14 cellular contexts compared by ENCODE assay signal in genomic region chr4:90027565-90027964, GRCh38.
DNase-seq lines count a peak whose midpoint lies in the region; ATAC-seq, FAIRE-seq and TF ChIP-seq lines count a peak whose summit lies in the region.
"Had no signal": no experiment of that assay in that cellular context is flagged by ENCODE, and none has a peak within 500 bp of the region (broad histone marks: within the 10 kb centered on the region; RNA-seq: fewer than 3 reads in every experiment).

No MANE protein-coding gene starts in this region.

- ATAC-seq in GM19438 (IDR thresholded peaks at IDR 0.05; ENCODE audit: low read depth, unreplicated experiment) (peak; percentile 79), HG02884 (IDR thresholded peaks at IDR 0.05; ENCODE audit: unreplicated experiment) (peak; percentile 93), HG03575 (IDR thresholded peaks at IDR 0.05; ENCODE audit: extremely low read depth, insufficient number of reproducible peaks, low FRiP score, unreplicated experiment) (peak; percentile 76)
- ATAC-seq: Right ventricle myocardium inferior had no signal

- TF ChIP-seq CTCF in OCI-LY7 (conservative IDR thresholded peaks at IDR 0.05; ENCODE audit: low read length) (no peak), osteocyte (IDR thresholded peaks at IDR 0.05) (no peak)

- H3K4me1 Mint-ChIP-seq in osteocyte (ENCODE audit: unreplicated experiment) = no peaks in the 10 kb centered on the region

- no peak overlapping the region for H3K27ac Mint-ChIP-seq in osteocyte (ENCODE audit: unreplicated experiment)

- H3K4me2 ChIP-seq in OCI-LY7 (ENCODE audit: low read length) = no peak overlapping the region

- FAIRE-seq in G401.6 (lab: Jason Lieb, UNC) = peak; percentile 78

- H3K4me3 ChIP-seq in OCI-LY7 (ENCODE audit: low read depth, low read length, poor library complexity, severe bottlenecking) = no peak overlapping the region

- H3K9me2 ChIP-seq in OCI-LY7 (ENCODE audit: insufficient read depth, low read length) = no peaks in the 10 kb centered on the region

- CTCF ChIA-PET in OCI-LY7 (lab: Charles Lee; ENCODE audit: unreplicated experiment) = no interaction called here

- H3K36me3 ChIP-seq in OCI-LY7 (ENCODE audit: insufficient read depth, low read length) = no peaks in the 10 kb centered on the region

- BruUV-seq in OCI-LY7 (replicated peaks; lab: Mats Ljungman, UMichigan) = no TSS peak

- DNase-seq in ureter (ENCODE audit: low spot score) (no peak), OCI-LY7 (ENCODE audit: low spot score) (no peak), osteocyte (ENCODE audit: extremely low spot score, unreplicated experiment) (no peak)
- DNase-seq in activated CD4-positive, CD25-positive, alpha-beta regulatory T cell treated with anti-CD3 and anti-CD28 coated beads, Interleukin-2, amount 50 U/mL, for 72 hours = no peak
- DNase-seq: ACHN; activated CD4-positive, alpha-beta T cell treated with anti-CD3 and anti-CD28 coated beads, Interleukin-2, amount 50 U/mL, for 48 hours; GDM1; NCI-H1694; stimulated activated naive CD4-positive, alpha-beta T cell treated with Interleukin-2 at 50 U/mL for 16 hours had no signal

- peaks cover 2% of the 10 kb centered on the region for H3K27me3 Mint-ChIP-seq in osteocyte (ENCODE audit: unreplicated experiment)

- no peak overlapping the region for H3K27ac ChIP-seq in OCI-LY7 (ENCODE audit: low read depth, low read length, poor library complexity, severe bottlenecking)

- no peak overlapping the region for H3K4me3 Mint-ChIP-seq in osteocyte (ENCODE audit: unreplicated experiment)

- H3K79me2 ChIP-seq in OCI-LY7 (ENCODE audit: insufficient read depth, low read depth, low read length) = no peaks in the 10 kb centered on the region

- no peaks in the 10 kb centered on the region for H4K20me1 ChIP-seq in OCI-LY7 (ENCODE audit: insufficient read depth, low read length)

- intact Hi-C loops in OCI-LY7 (cut with micrococcal nuclease; ENCODE audit: unreplicated experiment) = no loop called here

- H3K4me1 ChIP-seq in OCI-LY7 (ENCODE audit: insufficient read depth, low read length, poor library complexity, severe bottlenecking) = no peaks in the 10 kb centered on the region

- no peaks in the 10 kb centered on the region for H3K36me3 Mint-ChIP-seq in osteocyte (ENCODE audit: unreplicated experiment)

- POLR2A ChIA-PET in OCI-LY7 (lab: Charles Lee) = no interaction called here

- no peaks in the 10 kb centered on the region for H3K9me3 Mint-ChIP-seq in osteocyte (ENCODE audit: unreplicated experiment)

- no peaks in the 10 kb centered on the region for H3K9me3 ChIP-seq in OCI-LY7 (ENCODE audit: low read length)

- no peak overlapping the region for H2AFZ ChIP-seq in OCI-LY7 (ENCODE audit: low read length)
